In genomic region chr4:109702950-109703663, GRCh38 we compare ENCODE assay signal across 8 cellular contexts. TPM values are rescaled to one million over a fixed set of nuclear protein-coding genes. Genes with fewer than 3 reads are reported as not detected.
DNase-seq lines count a peak whose midpoint lies in the region; ATAC-seq and TF ChIP-seq lines count a peak whose summit lies in the region.

Gene CASP6 (minus strand): TSS chr4:109703445. CDS start chr4:109703395, 50 bp downstream.

- H3K36me3 Mint-ChIP-seq in Caco-2 (ENCODE audit: insufficient read depth, unreplicated experiment): peaks cover 22% of the 10 kb centered on the region

- DNase-seq in Caco-2 (peak; percentile 80 to 85), HPDE6-E6E7 (ENCODE audit: extremely low spot score) (peak; percentile 47), NT2/D1 (ENCODE audit: low read depth, low spot score) (peak; percentile 44)
- peak; percentile 75 for DNase-seq in activated CD8-positive, alpha-beta memory T cell treated with anti-CD3 and anti-CD28 coated beads, Interleukin-2, amount 50 U/mL, for 4 hours
- DNase-seq in stimulated activated CD8-positive, alpha-beta memory T cell treated with anti-CD3 and anti-CD28 coated beads, Interleukin-15, amount 100 ng/mL, for 48 hours (ENCODE audit: low read depth in 2 of 2): peak; percentile 56 to 57

- peak within 1 kb of the TSS; percentile 90 for H3K27ac Mint-ChIP-seq in Caco-2 (ENCODE audit: unreplicated experiment)

- H3K36me3 ChIP-seq in Caco-2 (ENCODE audit: control insufficient read depth, insufficient read depth, low read length) (no peaks in the 10 kb centered on the region; the same call in 1 of the 2 replicates), NT2/D1 (ENCODE audit: insufficient read depth, insufficient read length, low read length) (peaks cover 2% of the 10 kb centered on the region), mesodermal cell (ENCODE audit: control insufficient read depth, insufficient read depth, low read length) (peaks cover 21% of the 10 kb centered on the region)

- H3K4me1 ChIP-seq in Caco-2 (peaks cover 22% of the 10 kb centered on the region), NT2/D1 (ENCODE audit: insufficient read depth, insufficient read length) (no peaks in the 10 kb centered on the region), mesodermal cell (ENCODE audit: control insufficient read depth, insufficient read depth, low read length, poor library complexity, severe bottlenecking) (no peaks in the 10 kb centered on the region)

- H3K27ac ChIP-seq in mesodermal cell (ENCODE audit: low read depth, low read length, severe bottlenecking): peak within 1 kb of the TSS; percentile 78

- H3K9me3 ChIP-seq in Caco-2: no peaks in the 10 kb centered on the region
- H3K9me3 ChIP-seq in NT2/D1 (ENCODE audit: insufficient read depth, low read length): no peaks in the 10 kb centered on the region
- no peaks in the 10 kb centered on the region for H3K9me3 ChIP-seq in mesodermal cell (ENCODE audit: control insufficient read depth, low read length)

- H3K4me1 Mint-ChIP-seq in Caco-2 (ENCODE audit: low read depth, unreplicated experiment): peaks cover 22% of the 10 kb centered on the region

- peak within 1 kb of the TSS; percentile 83 for H3K4me3 Mint-ChIP-seq in Caco-2 (ENCODE audit: unreplicated experiment)

- BruUV-seq in Caco-2 (replicated peaks; lab: Mats Ljungman, UMichigan): no TSS peak

- WGBS in mesodermal cell (ENCODE audit: insufficient coverage in 2 of 2), 2 experiments: 0 to 1% methylated on average over 49 to 59 of the region's 72 CpGs

- H3K9me3 Mint-ChIP-seq in Caco-2 (ENCODE audit: unreplicated experiment): no peaks in the 10 kb centered on the region

- H3K27me3 ChIP-seq in Caco-2 (replicated peaks; ENCODE audit: control insufficient read depth, insufficient read depth, low read length): no peaks in the 10 kb centered on the region
- H3K27me3 ChIP-seq in NT2/D1 (ENCODE audit: insufficient read depth, insufficient read length): no peaks in the 10 kb centered on the region

- POLR2A ChIA-PET in Caco-2 (lab: Charles Lee): interaction anchor here (0.6 to 1.2 kb wide), 2 partner anchors 27 to 541 kb away, joined by 4 to 5 read pairs; partner anchors contain the start of gene PLA2G12A

- in situ Hi-C loops in endometrial microvascular endothelial cells (cut with HindIII; ENCODE audit: inconsistent ontology term, low pct_unique_long_range_greater_than_20kb, low sequenced_read_pairs): no loop called here

- ATAC-seq in GM19467 (IDR thresholded peaks at IDR 0.05; ENCODE audit: unreplicated experiment): peak; percentile 66

- H3K4me3 ChIP-seq in Caco-2 (ENCODE audit: low read depth, low read length) (peak within 1 kb of the TSS; percentile 91), NT2/D1 (ENCODE audit: insufficient read length, low read depth) (peak within 1 kb of the TSS; percentile 70), mesodermal cell (ENCODE audit: extremely low read depth, insufficient read depth, low read length, poor library complexity, severe bottlenecking) (peak within 1 kb of the TSS; percentile 71)

- CTCF ChIA-PET in Caco-2 (lab: Charles Lee): interaction anchor here (0.9 to 1.7 kb wide), 6 partner anchors 11 to 275 kb away, joined by 3 to 5 read pairs (median 4); partner anchors contain the start of gene PLA2G12A

- peak within 1 kb of the TSS; percentile 72 for H3K9ac ChIP-seq in NT2/D1 (ENCODE audit: insufficient read length, low read depth)

- H3K27me3 Mint-ChIP-seq in Caco-2 (ENCODE audit: insufficient read depth, unreplicated experiment): no peaks in the 10 kb centered on the region

- peak; percentile 37 to 68 for TF ChIP-seq CTCF in Caco-2 (IDR thresholded peaks at IDR 0.05; ENCODE audit: insufficient read depth in 1 of 2, low read depth in 1 of 2, low read length in 1 of 2, severe bottlenecking in 1 of 2, unreplicated experiment in 1 of 2)

- intact Hi-C loops in Caco-2 (cut with micrococcal nuclease; ENCODE audit: unreplicated experiment): loop anchor here (1.0 to 5.0 kb wide), 5 partner anchors 26 to 271 kb away; partner anchors contain the start of genes GAR1 and SEC24B

RNA-seq across cellular contexts. Expression of gene CASP6, which starts in this region (rescaled TPM):
- total RNA-seq in Caco-2 (2022) (35.9 and 36.7 TPM in 2 replicates), endometrial microvascular endothelial cells (ENCODE audit: inconsistent ontology term) (37.9 TPM)
- 24.4 TPM for polyA plus RNA-seq in mesodermal cell (2013, experiment 1 of 2)
- polyA plus RNA-seq in mesodermal cell (2013, experiment 2 of 2): 25.0 TPM

Comparison
In these comparisons a context has a peak if more than half of its experiments do, and no peak if none do; other contexts are left out.
1. Peak in every context shown above with its lines: DNase-seq, ATAC-seq, H3K4me3 ChIP-seq and H3K27ac ChIP-seq.